In the genomic region with DNA sequence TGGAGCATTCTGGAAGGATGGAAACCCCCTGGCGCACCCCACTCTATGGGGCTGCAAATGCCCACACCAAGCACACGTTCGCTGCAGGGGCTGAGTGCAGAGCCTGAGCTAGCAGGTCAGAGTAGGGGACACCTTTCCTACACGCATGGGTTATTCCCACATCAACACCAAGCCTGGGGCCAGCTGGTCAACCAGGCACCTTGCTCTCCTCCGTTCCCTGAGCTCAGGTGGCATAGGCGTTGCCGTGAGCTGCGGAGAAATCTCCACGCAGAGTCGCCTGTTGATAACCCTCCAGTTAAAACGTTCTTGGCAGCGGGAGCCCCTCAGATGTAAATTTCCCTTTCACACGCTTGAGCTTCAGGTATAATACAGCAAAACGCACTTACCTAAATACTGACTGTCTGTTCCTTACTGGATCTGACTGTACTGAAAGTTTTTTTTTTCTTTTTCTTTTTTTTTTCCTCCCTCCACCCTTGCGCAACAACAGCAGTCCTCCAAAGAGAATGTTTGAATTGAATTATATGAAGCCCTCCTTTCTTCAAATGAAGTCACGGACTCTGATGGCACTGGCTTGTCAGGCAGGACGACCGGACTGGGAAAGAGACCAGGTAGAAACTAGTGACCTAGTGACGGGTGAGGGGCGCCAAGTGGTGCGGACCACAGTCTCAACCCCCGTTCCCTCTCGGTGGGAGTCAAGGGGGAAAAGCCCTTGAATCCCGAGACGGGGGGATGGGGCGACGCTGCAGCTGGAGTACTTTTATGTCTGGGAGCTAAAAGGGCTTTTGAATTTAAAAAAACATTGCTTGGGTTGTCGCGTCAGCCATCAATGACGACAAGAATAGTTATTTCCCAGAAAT, we compare ENCODE assay signal across 15 cellular contexts. TPM values are rescaled to one million over a fixed set of nuclear protein-coding genes. Genes with fewer than 3 reads are reported as not detected.
DNase-seq lines count a peak whose midpoint lies in the region; ATAC-seq, FAIRE-seq and TF ChIP-seq lines count a peak whose summit lies in the region.
"Had no signal": no experiment of that assay in that cellular context is flagged by ENCODE, and none has a peak within 500 bp of the region (broad histone marks: within the 10 kb centered on the region; RNA-seq: fewer than 3 reads in every experiment).

No MANE protein-coding gene starts in this region.

- TF ChIP-seq CTCF in astrocyte of the cerebellum (IDR thresholded peaks at IDR 0.05; ENCODE audit: low read depth, low read length, missing control alignments): no peak
- TF ChIP-seq CTCF in pancreas (IDR thresholded peaks at IDR 0.05): no peak

- intact Hi-C loops in right cardiac atrium (cut with DNase I) (no loop called here), pancreas (cut with DNase I) (no loop called here)

- H3K9me3 ChIP-seq in ES-I3 (ENCODE audit: control insufficient read depth, insufficient read depth, low read length) (no peaks in the 10 kb centered on the region), right cardiac atrium (ENCODE audit: control insufficient read depth, low read length) (no peaks in the 10 kb centered on the region), pancreas (no peaks in the 10 kb centered on the region)
- H3K9me3 ChIP-seq in effector memory CD4-positive, alpha-beta T cell (ENCODE audit: control insufficient read depth, low read length): no peaks in the 10 kb centered on the region

- H3K27ac ChIP-seq in right cardiac atrium (ENCODE audit: low read length) (peak overlapping the region; percentile 21), pancreas (no peak overlapping the region)
- no peak overlapping the region for H3K27ac ChIP-seq in effector memory CD4-positive, alpha-beta T cell (ENCODE audit: insufficient read depth, low read length, poor library complexity, severe bottlenecking)

- H3K4me3 ChIP-seq in astrocyte of the cerebellum (ENCODE audit: low read depth, low read length) (peak overlapping the region; percentile 51), right cardiac atrium (ENCODE audit: low read length) (peak overlapping the region; percentile 79), pancreas (peak overlapping the region in 2 of 4 donors; percentile 1 to 8)
- H3K4me3 ChIP-seq in effector memory CD4-positive, alpha-beta T cell (ENCODE audit: insufficient read depth, low read depth, low read length, poor library complexity, severe bottlenecking): no peak overlapping the region

- H3K27me3 ChIP-seq in right cardiac atrium (ENCODE audit: control insufficient read depth, insufficient read depth) (no peaks in the 10 kb centered on the region), pancreas (peaks cover 6 to 35% (median 12%) of the 10 kb centered on the region in 4 donors)
- H3K27me3 ChIP-seq in effector memory CD4-positive, alpha-beta T cell (replicated peaks; ENCODE audit: control insufficient read depth, insufficient read depth, low read length, poor library complexity, severe bottlenecking): no peaks in the 10 kb centered on the region

- in situ Hi-C loops in astrocyte of the cerebellum (cut with HindIII; ENCODE audit: low sequenced_read_pairs): no loop called here

- H3K4me1 ChIP-seq in ES-I3 (ENCODE audit: insufficient read depth, low read length) (no peaks in the 10 kb centered on the region; the same call in 1 of the 2 replicates), right cardiac atrium (ENCODE audit: control insufficient read depth, insufficient read depth, low read length) (no peaks in the 10 kb centered on the region), pancreas (peaks cover 0 to 9% (median 4%) of the 10 kb centered on the region in 3 donors)
- no peaks in the 10 kb centered on the region for H3K4me1 ChIP-seq in effector memory CD4-positive, alpha-beta T cell (ENCODE audit: control insufficient read depth, insufficient read depth, low read length, poor library complexity, severe bottlenecking)

- 2% methylated on average over 30 of the region's 30 CpGs for WGBS in right cardiac atrium
- 3% methylated on average over 30 of the region's 30 CpGs for whole genome bisulfite sequencing in pancreas, 2 donors

- peak overlapping the region; percentile 47; the same call in 1 of the 2 replicates for H3K9ac ChIP-seq in ES-I3 (ENCODE audit: low read depth, low read length)

- DNase-seq in astrocyte of the cerebellum (ENCODE audit: low read depth): no peak
- DNase-seq in right cardiac atrium: peak in 2 of 3 donors; percentile 50 to 51
- DNase-seq in pancreas: peak in 5 of 6 donors; percentile 4 to 67 (median 32)
- no peak for DNase-seq in effector memory CD4-positive, alpha-beta T cell
- DNase-seq in COR-L47 (lab: John Stamatoyannopoulos, UW): no peak
- DNase-seq in amniotic stem cell (lab: John Stamatoyannopoulos, UW): no peak
- no peak for DNase-seq in SKM-1 (lab: John Stamatoyannopoulos, UW; ENCODE audit: unreplicated experiment)
- DNase-seq: NCI-H82; stimulated activated CD4-positive, alpha-beta T cell treated with anti-CD3 and anti-CD28 coated beads, Interleukin-12 subunit alpha, Interleukin-12 subunit beta, amount 100 ng/mL, for 4 hours; T-helper 2 cell had no signal

- ATAC-seq in right cardiac atrium: peak; percentile 44 to 58
- peak; percentile 46 to 69 (median 60) for ATAC-seq in pancreas

- no peak for FAIRE-seq in pancreas (lab: Jason Lieb, UNC)
- FAIRE-seq: GM12892, H54, keratinocyte had no signal

- H3K36me3 ChIP-seq in ES-I3 (ENCODE audit: insufficient read depth, low read length) (no peaks in the 10 kb centered on the region), pancreas (no peaks in the 10 kb centered on the region)
- no peaks in the 10 kb centered on the region for H3K36me3 ChIP-seq in effector memory CD4-positive, alpha-beta T cell (ENCODE audit: control insufficient read depth, insufficient read depth, low read length)

RNA-seq across cellular contexts. Expression of a gene that starts 2.0 kb away (rescaled TPM):
- total RNA-seq in right cardiac atrium (10 to 100 TPM; 11.1 to 27.0 (median 17.0) TPM), pancreas (under 1 TPM in 1 of 6 donors, not detected in 5; 0.24 TPM)
- polyA plus RNA-seq in right cardiac atrium (3.6 TPM), pancreas (under 1 TPM in 1 of 2 donors, not detected in 1; 0.42 TPM)
- total RNA-seq: dermis microvascular lymphatic vessel endothelial cell had no signal
- polyA plus RNA-seq: keratinocyte had no signal

Comparison
In these comparisons a context has a peak if more than half of its experiments do, and no peak if none do; other contexts are left out.
1. DNase-seq: peak in right cardiac atrium (2 of 3) and pancreas (5 of 6); none in astrocyte of the cerebellum (single experiment), effector memory CD4-positive, alpha-beta T cell (0 of 3), COR-L47 (single experiment), amniotic stem cell (single experiment) and SKM-1 (single experiment).
2. RNA of a gene that starts 2.0 kb away (total RNA-seq): 11.1 to 27.0 TPM in right cardiac atrium; 0.24 TPM in pancreas; every median in the first group is over 4 times any median in the second.